ENCODE assay signal across 15 cellular contexts in genomic region chr4:48944252-48944651, GRCh38. TPM values are rescaled to one million over a fixed set of nuclear protein-coding genes. Genes with fewer than 3 reads are reported as not detected.
DNase-seq lines count a peak whose midpoint lies in the region; ATAC-seq, FAIRE-seq and TF ChIP-seq lines count a peak whose summit lies in the region.
"Had no signal": no experiment of that assay in that cellular context is flagged by ENCODE, and none has a peak within 500 bp of the region (broad histone marks: within the 10 kb centered on the region; RNA-seq: fewer than 3 reads in every experiment).

No MANE protein-coding gene starts in this region.

- H3K27me3 Mint-ChIP-seq in nephron progenitor cell (ENCODE audit: low read depth, poor library complexity): peaks cover 8% of the 10 kb centered on the region

- TF ChIP-seq CTCF in K562 (IDR thresholded peaks at IDR 0.05 in 2 of 3, conservative IDR thresholded peaks at IDR 0.05 in 1 of 3; ENCODE audit: insufficient read depth in 2 of 3, low read depth in 1 of 3, low read length in 3 of 3): no peak
- no peak for TF ChIP-seq CTCF in osteoblast (IDR thresholded peaks at IDR 0.05; ENCODE audit: extremely low read depth, low read depth, low read length)
- no peak for TF ChIP-seq CTCF in nephron progenitor cell (IDR thresholded peaks at IDR 0.05)

- intact Hi-C loops in K562 (cut with micrococcal nuclease) (no loop called here), posterior vena cava (cut with DNase I) (no loop called here)

- H3K9ac ChIP-seq in K562 (ENCODE audit: insufficient read depth in 1 of 2, low read depth in 2 of 2, low read length in 2 of 2): no peak overlapping the region
- H3K9ac ChIP-seq: KMS-11 had no signal

- H2AFZ ChIP-seq in K562 (ENCODE audit: low read depth, low read length) (peak overlapping the region; percentile 49), osteoblast (ENCODE audit: low read length) (peak overlapping the region; percentile 36)

- no peak for TF ChIP-seq POLR2A in K562 (conservative IDR thresholded peaks at IDR 0.05)

- no peaks in the 10 kb centered on the region for H3K9me1 ChIP-seq in K562 (ENCODE audit: control insufficient read depth, insufficient read depth, low read length)

- POLR2A ChIA-PET in K562 (lab: Yijun Ruan, JAX): interaction anchor here (0.6 kb wide), 1 partner anchor 146 kb away, joined by 3 read pairs; no protein-coding TSS in a partner anchor

- DNase-seq in NCI-H748 (lab: John Stamatoyannopoulos, UW; ENCODE audit: unreplicated experiment): peak; percentile 3
- DNase-seq in NCI-H748 treated with DMSO at 0.1 percent for 48 hours (lab: John Stamatoyannopoulos, UW): no peak
- peak; percentile 78 for DNase-seq in MG63
- DNase-seq in K562 (ENCODE audit: extremely low read depth in 1 of 4, low spot score in 3 of 4): peak in 1 of 4 experiments; percentile 13
- DNase-seq in osteoblast (ENCODE audit: insufficient read length, low spot score, missing footprints): peak; percentile 65
- DNase-seq in midbrain (lab: John Stamatoyannopoulos, UW): no peak
- no peak for DNase-seq in posterior vena cava (ENCODE audit: low spot score)
- no peak for DNase-seq in nephron progenitor cell
- DNase-seq: amniotic stem cell, NCI-H510A treated with DMSO at 0.1 percent for 48 hours had no signal

- H3K27ac ChIP-seq in K562 (ENCODE audit: extremely low read depth, low read depth, low read length) (no peak overlapping the region), osteoblast (ENCODE audit: low read depth, low read length) (no peak overlapping the region)
- H3K27ac ChIP-seq: KMS-11, skin epidermis had no signal

- TF ChIP-seq RAD21 in K562 (CRISPR knock-in tag; conservative IDR thresholded peaks at IDR 0.05 in 1 of 2, IDR thresholded peaks at IDR 0.05 in 1 of 2): no peak

- H3K4me2 ChIP-seq in K562 (ENCODE audit: insufficient read depth, low read length): no peak overlapping the region
- H3K4me2 ChIP-seq in osteoblast (ENCODE audit: insufficient read depth, low read length): no peak overlapping the region
- H3K4me2 ChIP-seq: KMS-11 had no signal

- TF ChIP-seq EP300 in K562 (IDR thresholded peaks at IDR 0.05; ENCODE audit: low read length): no peak

- H3K4me3 Mint-ChIP-seq in nephron progenitor cell: no peak overlapping the region
- H3K4me3 Mint-ChIP-seq: activated CD4-positive, alpha-beta memory T cell treated with anti-CD3 and anti-CD28 coated beads for 36 hours; endodermal cell had no signal

- H3K36me3 ChIP-seq in MG63 (no peaks in the 10 kb centered on the region), K562 (ENCODE audit: control insufficient read depth, insufficient read depth, low read length) (no peaks in the 10 kb centered on the region), osteoblast (ENCODE audit: insufficient read depth, low read length) (no peaks in the 10 kb centered on the region)

- in situ Hi-C loops in K562 (cut with MboI): no loop called here

- peak; percentile 70 for FAIRE-seq in K562 (lab: Jason Lieb, UNC)

- no peak overlapping the region for H3K4me3 ChIP-seq in MG63
- no peak overlapping the region for H3K4me3 ChIP-seq in K562
- no peak overlapping the region for H3K4me3 ChIP-seq in osteoblast (ENCODE audit: insufficient read depth, low read length)
- H3K4me3 ChIP-seq: skin epidermis had no signal

- CTCF ChIA-PET in K562 (lab: Yijun Ruan, JAX; ENCODE audit: low intra/inter-chr PET ratio): no interaction called here

- H3K79me2 ChIP-seq in K562 (ENCODE audit: control insufficient read depth, insufficient read depth, low read length) (no peaks in the 10 kb centered on the region), osteoblast (ENCODE audit: insufficient read depth, low read length) (no peaks in the 10 kb centered on the region)

- peak; percentile 28 for ATAC-seq in K562

- H3K4me1 Mint-ChIP-seq in nephron progenitor cell: no peaks in the 10 kb centered on the region
- H3K4me1 Mint-ChIP-seq: endodermal cell had no signal

- H3K4me1 ChIP-seq in K562 (replicated peaks in 1 of 2; ENCODE audit: control insufficient read depth in 2 of 2, insufficient read depth in 2 of 2, low read length in 2 of 2) (no peaks in the 10 kb centered on the region; a peak in 2 of 5 replicates), osteoblast (ENCODE audit: insufficient read depth, low read length) (peaks cover 6% of the 10 kb centered on the region)

- H3K36me3 Mint-ChIP-seq in nephron progenitor cell (ENCODE audit: low read depth): no peaks in the 10 kb centered on the region
- H3K36me3 Mint-ChIP-seq: activated CD4-positive, alpha-beta memory T cell treated with anti-CD3 and anti-CD28 coated beads for 36 hours had no signal

- H4K20me1 ChIP-seq in K562 (replicated peaks; ENCODE audit: control insufficient read depth, insufficient read depth, low read length) (no peaks in the 10 kb centered on the region), osteoblast (ENCODE audit: insufficient read depth, low read length) (no peaks in the 10 kb centered on the region)

- H3K9me3 Mint-ChIP-seq in nephron progenitor cell: no peaks in the 10 kb centered on the region
- H3K9me3 Mint-ChIP-seq: activated CD4-positive, alpha-beta memory T cell treated with anti-CD3 and anti-CD28 coated beads for 36 hours; endodermal cell had no signal

- H3K27me3 ChIP-seq in MG63 (no peaks in the 10 kb centered on the region), K562 (ENCODE audit: control insufficient read depth in 2 of 2, insufficient read depth in 2 of 2, low read length in 2 of 2) (peaks cover 0 to 4% of the 10 kb centered on the region in 2 experiments; a peak in 1 of 5 replicates), osteoblast (ENCODE audit: insufficient read depth, low read length) (peaks cover 8% of the 10 kb centered on the region)

- no peaks in the 10 kb centered on the region for H3K9me3 ChIP-seq in MG63
- no peaks in the 10 kb centered on the region for H3K9me3 ChIP-seq in K562 (replicated peaks; ENCODE audit: control insufficient read depth, insufficient read depth, low read depth, low read length)
- no peaks in the 10 kb centered on the region for H3K9me3 ChIP-seq in osteoblast (ENCODE audit: low read depth, low read length)

- 34% methylated on average over 8 of the region's 8 CpGs for WGBS in K562 (ENCODE audit: insufficient coverage, low coverage, missing lambda C conversion rate)

- H3K27ac Mint-ChIP-seq in nephron progenitor cell: no peak overlapping the region
- H3K27ac Mint-ChIP-seq: activated CD4-positive, alpha-beta memory T cell treated with anti-CD3 and anti-CD28 coated beads for 36 hours; endodermal cell had no signal

- no TSS peak for BruUV-seq in K562 (replicated peaks; lab: Mats Ljungman, UMichigan)

TF ChIP-seq in K562, 482 proteins besides CTCF, POLR2A, EP300 and RAD21 (continues in another document):
- TF ChIP-seq TFAP4 (CRISPR knock-in tag; IDR thresholded peaks at IDR 0.05; ENCODE audit: borderline replicate concordance): peak; percentile 19; the same call in 1 of the 2 replicates
- no peak for TF ChIP-seq ADNP (tag; IDR thresholded peaks at IDR 0.05)

RNA-seq across cellular contexts. Expression of gene OCIAD2, which starts 37.7 kb away (rescaled TPM):
- total RNA-seq in MG63 (2014; rRNA removed; shearing (Covaris generic); ENCODE audit: low replicate concordance): not detected in 2 replicates
- total RNA-seq in K562 (2011; cell fraction: chromatin; rRNA removed; ENCODE audit: low replicate concordance): not detected in 2 replicates
- not detected in 2 replicates for total RNA-seq in K562 (2011; cell fraction: nucleolus; rRNA removed)
- not detected in 2 replicates for total RNA-seq in K562 (2011; cell fraction: nucleoplasm; rRNA removed)
- total RNA-seq in K562 (2014; rRNA removed): not detected in 2 replicates
- not detected in 2 replicates for total RNA-seq in K562 (2014; rRNA removed; fragmentation: Illumina TruSeq; extraction: Trizol)
- not detected in 2 replicates for total RNA-seq in K562 (2015; rRNA removed; fragmentation: Illumina TruSeq; extraction: Trizol)
- 0.31 and 0.98 TPM in 2 replicates for total RNA-seq in K562 (2021)
- polyA plus RNA-seq in K562 (2011; rRNA removed): not detected in 2 replicates
- not detected in 2 replicates for polyA plus RNA-seq in K562 (2011; cell fraction: cytosol; rRNA removed)
- polyA plus RNA-seq in K562 (2011; cell fraction: nucleus; rRNA removed): not detected in 2 replicates
- polyA plus RNA-seq in K562 (2012): not detected in 2 replicates
- not detected in 2 replicates for polyA plus RNA-seq in K562 (2014; fragmentation: Illumina TruSeq; extraction: Trizol)
- polyA plus RNA-seq in K562 (2014; fragmentation: Nextera tagmentation; extraction: Ambion mirVana): not detected
- 0.11 TPM in 1 of 2 replicates, not detected in the other for polyA plus RNA-seq in K562 (2014; rRNA removed)
- not detected in 2 replicates for polyA minus RNA-seq in K562 (2011; rRNA and poly(A)+ RNA removed)
- not detected in 2 replicates for polyA minus RNA-seq in K562 (2011; cell fraction: cytosol; rRNA and poly(A)+ RNA removed)
- polyA minus RNA-seq in K562 (2011; cell fraction: nucleus; rRNA and poly(A)+ RNA removed): 0.33 TPM in 1 of 2 replicates, not detected in the other
- total RNA-seq in osteoblast: 7.6 and 8.0 TPM in 2 replicates
- total RNA-seq in posterior vena cava: 1 to 10 TPM; 4.8 to 7.9 TPM

RNA-seq across cellular contexts. Expression of gene CWH43, which starts 41.8 kb away (rescaled TPM):
- total RNA-seq in MG63 (2014; rRNA removed; shearing (Covaris generic); ENCODE audit: low replicate concordance): not detected in 2 replicates
- total RNA-seq in K562 (2011; cell fraction: chromatin; rRNA removed; ENCODE audit: low replicate concordance): not detected in 2 replicates
- not detected in 2 replicates for total RNA-seq in K562 (2011; cell fraction: nucleolus; rRNA removed)
- total RNA-seq in K562 (2011; cell fraction: nucleoplasm; rRNA removed): not detected in 2 replicates
- total RNA-seq in K562 (2014; rRNA removed): not detected in 2 replicates
- not detected in 2 replicates for total RNA-seq in K562 (2014; rRNA removed; fragmentation: Illumina TruSeq; extraction: Trizol)
- not detected in 2 replicates for total RNA-seq in K562 (2015; rRNA removed; fragmentation: Illumina TruSeq; extraction: Trizol)
- not detected in 2 replicates for total RNA-seq in K562 (2021)
- polyA plus RNA-seq in K562 (2011; rRNA removed): not detected in 2 replicates
- polyA plus RNA-seq in K562 (2011; cell fraction: cytosol; rRNA removed): not detected in 2 replicates
- polyA plus RNA-seq in K562 (2011; cell fraction: nucleus; rRNA removed): not detected in 2 replicates
- not detected in 2 replicates for polyA plus RNA-seq in K562 (2012)
- not detected in 2 replicates for polyA plus RNA-seq in K562 (2014; fragmentation: Illumina TruSeq; extraction: Trizol)
- not detected for polyA plus RNA-seq in K562 (2014; fragmentation: Nextera tagmentation; extraction: Ambion mirVana)
- not detected in 2 replicates for polyA plus RNA-seq in K562 (2014; rRNA removed)
- not detected in 2 replicates for polyA minus RNA-seq in K562 (2011; rRNA and poly(A)+ RNA removed)
- not detected in 2 replicates for polyA minus RNA-seq in K562 (2011; cell fraction: cytosol; rRNA and poly(A)+ RNA removed)
- polyA minus RNA-seq in K562 (2011; cell fraction: nucleus; rRNA and poly(A)+ RNA removed): not detected in 2 replicates
- not detected in 2 replicates for total RNA-seq in osteoblast
- total RNA-seq in posterior vena cava: not detected
- total RNA-seq: activated CD4-positive, alpha-beta memory T cell treated with anti-CD3 and anti-CD28 coated beads for 36 hours; endodermal cell; myocyte had no signal

Comparison
In these comparisons a context has a peak if more than half of its experiments do, and no peak if none do; other contexts are left out.
1. DNase-seq: peak in NCI-H748 (single experiment), MG63 (single experiment) and osteoblast (single experiment); none in NCI-H748 treated with DMSO at 0.1 percent for 48 hours (single experiment), midbrain (single experiment), posterior vena cava (single experiment) and nephron progenitor cell (single experiment).